ENCODE assay signal across 23 cellular contexts in the genomic region with DNA sequence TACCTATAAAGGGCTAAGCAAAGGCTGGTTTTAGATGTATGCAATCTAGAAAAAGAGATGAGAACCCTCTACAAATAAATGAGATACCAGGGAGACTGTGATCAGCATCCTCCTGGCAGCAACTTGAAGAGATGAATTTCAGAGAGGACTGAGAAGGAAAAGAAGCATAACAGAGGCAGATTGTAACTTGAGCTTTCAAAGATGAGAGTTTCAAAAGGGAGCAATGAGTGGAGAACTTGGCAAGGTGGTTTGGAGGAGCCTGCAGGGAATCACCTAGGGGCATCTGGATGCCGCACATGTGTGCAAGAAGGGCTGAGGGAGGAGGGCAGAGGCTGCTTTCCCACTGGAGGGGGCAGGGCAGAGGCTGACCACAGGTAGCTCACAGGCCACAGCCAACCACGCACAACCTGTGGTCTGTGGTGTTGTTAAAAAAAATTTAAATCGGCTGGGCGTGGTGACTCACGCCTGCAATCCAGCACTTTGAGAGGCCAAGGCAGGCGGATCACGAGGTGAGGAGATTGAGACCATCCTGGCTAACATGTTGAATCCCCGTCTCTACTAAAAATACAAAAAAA. TPM values are rescaled to one million over a fixed set of nuclear protein-coding genes. Genes with fewer than 3 reads are reported as not detected.
DNase-seq lines count a peak whose midpoint lies in the region; ATAC-seq and TF ChIP-seq lines count a peak whose summit lies in the region.
"Had no signal": no experiment of that assay in that cellular context is flagged by ENCODE, and none has a peak within 500 bp of the region (broad histone marks: within the 10 kb centered on the region; RNA-seq: fewer than 3 reads in every experiment).

No MANE protein-coding gene starts in this region.

- no peak overlapping the region for H3K27ac ChIP-seq in heart left ventricle
- H3K27ac ChIP-seq: coronary artery, left ventricle myocardium inferior, neural progenitor cell, SJSA1 had no signal

- no peaks in the 10 kb centered on the region for H3K36me3 ChIP-seq in heart left ventricle
- H3K36me3 ChIP-seq: left ventricle myocardium inferior, neural progenitor cell had no signal

- no peak for TF ChIP-seq POLR2A in heart left ventricle (IDR thresholded peaks at IDR 0.05)

- H3K27me3 ChIP-seq in heart left ventricle: no peaks in the 10 kb centered on the region
- H3K27me3 ChIP-seq: MG63, neural progenitor cell, SJSA1 had no signal

- ATAC-seq in GM19397 (IDR thresholded peaks at IDR 0.05; ENCODE audit: unreplicated experiment) (no peak), heart left ventricle (no peak), GM21423 (IDR thresholded peaks at IDR 0.05; ENCODE audit: unreplicated experiment) (no peak)
- ATAC-seq: stimulated activated memory B cell treated with anti-CD40 and anti-IgM and Interleukin-4, amounts not matched to agents 10 μg/mL and 1 μg/mL and 100 μg/mL, for 72 hours had no signal

- no peak overlapping the region for H3K4me3 ChIP-seq in heart left ventricle
- H3K4me3 ChIP-seq: coronary artery, left ventricle myocardium inferior, MG63, neural progenitor cell, SJSA1 had no signal

- intact Hi-C loops in heart left ventricle (cut with DNase I): loop anchor here in 2 of 10 donors (10.0 kb wide), 2 partner anchors 290 to 1380 kb away; partner anchors contain the start of gene NTPCR (in 1 of the 2)

- TF ChIP-seq CTCF in heart left ventricle (IDR thresholded peaks at IDR 0.05): no peak

- 96 to 97% (median 96%) methylated on average over 8 of the region's 8 CpGs for WGBS in heart left ventricle, 4 donors

- DNase-seq in A172 (ENCODE audit: low spot score): peak; percentile 28
- DNase-seq in Daoy (ENCODE audit: low read depth): peak; percentile 66
- DNase-seq in NCI-H69 (lab: John Stamatoyannopoulos, UW): peak; percentile 31
- DNase-seq in astrocyte of the hippocampus (ENCODE audit: low read depth, low spot score): peak; percentile 55
- DNase-seq in NCI-H1930 (lab: John Stamatoyannopoulos, UW): no peak
- DNase-seq in heart left ventricle: no peak
- DNase-seq: activated B cell treated with CpG ODN at 0.5 μM for 24 hours; activated CD4-positive, alpha-beta memory T cell treated with anti-CD3 and anti-CD28 coated beads for 36 hours; activated naive CD4-positive, alpha-beta T cell treated with anti-CD3 and anti-CD28 coated beads, Interleukin-2, amount 10 ng/mL, durations not matched to agents 7 days and 5 days; CD4-positive, alpha-beta T cell; DMS153; H7; head of caudate nucleus; left ventricle myocardium inferior; MG63; NCI-H1694; NCI-H774 had no signal

- no peaks in the 10 kb centered on the region for H3K9me3 ChIP-seq in heart left ventricle
- H3K9me3 ChIP-seq: left ventricle myocardium inferior, MG63, SJSA1 had no signal

- peaks cover 0 to 22% (median 6%) of the 10 kb centered on the region in 12 donors for H3K4me1 ChIP-seq in heart left ventricle
- H3K4me1 ChIP-seq: neural progenitor cell had no signal

RNA-seq across cellular contexts. Expression of gene PCNX2, which starts 50.2 kb away (rescaled TPM):
- 7.2 and 10.5 TPM in 2 replicates for total RNA-seq in A172 (2014; rRNA removed; shearing (Covaris generic))
- 9.9 and 15.0 TPM in 2 replicates for total RNA-seq in Daoy (2014; rRNA removed; shearing (Covaris generic))
- 1 to 10 TPM in 8 of 9 donors, under 1 TPM in 1; 0.90 to 5.3 (median 2.3) TPM for total RNA-seq in heart left ventricle
- polyA plus RNA-seq in heart left ventricle: under 1 TPM; 0.27 to 0.32 TPM

Comparison
In these comparisons a context has a peak if more than half of its experiments do, and no peak if none do; other contexts are left out.
1. DNase-seq: peak in A172 (single experiment), Daoy (single experiment), NCI-H69 (single experiment) and astrocyte of the hippocampus (single experiment); none in NCI-H1930 (0 of 2) and heart left ventricle (0 of 5).